In genomic region chr11:79493555-79494171, GRCh38 we compare ENCODE assay signal across 2 cellular contexts.
TF ChIP-seq lines count a peak whose summit lies in the region.

No MANE protein-coding gene starts in this region.

TF ChIP-seq in WTC11, 78 proteins besides CTCF, POLR2A, EP300 and RAD21 (continued from another document):
- TF ChIP-seq AFF4 (CRISPR knock-in tag; IDR thresholded peaks at IDR 0.05; ENCODE audit: borderline replicate concordance): no peak
- TF ChIP-seq USF2 (CRISPR knock-in tag; IDR thresholded peaks at IDR 0.05): no peak
- 0 out of 2 replicates have a peak, but pooled peaks have one; percentile 14 for TF ChIP-seq ZNF138 (CRISPR knock-in tag; conservative IDR thresholded peaks at IDR 0.05)
- TF ChIP-seq STAT6 (CRISPR knock-in tag; conservative IDR thresholded peaks at IDR 0.05; ENCODE audit: low read depth): no peak

TF ChIP-seq in H1, 55 proteins besides CTCF, POLR2A, EP300 and RAD21 (continued from another document):
- peak; percentile 6; the same call in 1 of the 2 replicates for TF ChIP-seq MAX (IDR thresholded peaks at IDR 0.05)
- peak; percentile 20; the same call in 1 of the 2 replicates for TF ChIP-seq SRF (IDR thresholded peaks at IDR 0.05; ENCODE audit: low read depth, low read length)
- TF ChIP-seq TEAD4 (IDR thresholded peaks at IDR 0.05; ENCODE audit: low read depth, low read length): peak; percentile 40; the same call in 1 of the 2 replicates
- TF ChIP-seq HDAC2 (IDR thresholded peaks at IDR 0.05; ENCODE audit: borderline replicate concordance in 1 of 2, low read depth in 2 of 2, low read length in 2 of 2): 0 out of 4 replicates have a peak, but pooled peaks of 1 of the 2 experiments have one; percentile 64
TF ChIP-seq in H1: peak in this region for 11.
